In genomic region chr1:92211166-92211565, GRCh38 we compare ENCODE assay signal across 20 cellular contexts. TPM values are rescaled to one million over a fixed set of nuclear protein-coding genes. Genes with fewer than 3 reads are reported as not detected.
DNase-seq lines count a peak whose midpoint lies in the region; ATAC-seq, FAIRE-seq and TF ChIP-seq lines count a peak whose summit lies in the region.
"Had no signal": no experiment of that assay in that cellular context is flagged by ENCODE, and none has a peak within 500 bp of the region (broad histone marks: within the 10 kb centered on the region; RNA-seq: fewer than 3 reads in every experiment).

No MANE protein-coding gene starts in this region.

- H3K9me3 ChIP-seq in AG04450 (ENCODE audit: control insufficient read depth, insufficient read depth, low read length) (no peaks in the 10 kb centered on the region), astrocyte (ENCODE audit: insufficient read depth, low read depth, low read length) (no peaks in the 10 kb centered on the region), ovary (no peaks in the 10 kb centered on the region), colonic mucosa (no peaks in the 10 kb centered on the region)

- H4K20me1 ChIP-seq in astrocyte (ENCODE audit: insufficient read depth, low read length): no peaks in the 10 kb centered on the region

- H3K4me2 ChIP-seq in astrocyte (ENCODE audit: low read length): peak overlapping the region; percentile 40
- H3K4me2 ChIP-seq: KMS-11 had no signal

- 68 to 69% (median 69%) methylated on average over 2 of the region's 2 CpGs for WGBS in ovary, 3 donors

- H3K27ac Mint-ChIP-seq in HFFc6 (no peak overlapping the region), astrocyte (ENCODE audit: unreplicated experiment) (peak overlapping the region; percentile 73), nephron progenitor cell (no peak overlapping the region)
- H3K27ac Mint-ChIP-seq: activated naive CD8-positive, alpha-beta T cell; activated T-cell treated with anti-CD3 and anti-CD28 coated beads, Interleukin-2, amount 50 U/mL, for 24 hours had no signal

- H3K9ac ChIP-seq in astrocyte (ENCODE audit: low read length) (no peak overlapping the region), colonic mucosa (ENCODE audit: low read depth in 2 of 2, low read length in 2 of 2) (no peak overlapping the region)
- H3K9ac ChIP-seq: KMS-11 had no signal

- no peaks in the 10 kb centered on the region for H3K79me2 ChIP-seq in astrocyte (ENCODE audit: insufficient read depth, low read length)

- H3K36me3 Mint-ChIP-seq in HFFc6 (ENCODE audit: low read depth) (no peaks in the 10 kb centered on the region), astrocyte (ENCODE audit: low read depth, unreplicated experiment) (no peaks in the 10 kb centered on the region), nephron progenitor cell (ENCODE audit: low read depth) (no peaks in the 10 kb centered on the region)

- FAIRE-seq in astrocyte (lab: Jason Lieb, UNC): no peak
- FAIRE-seq: urothelium cell line had no signal

- DNase-seq in AG04450 (ENCODE audit: low read depth, low spot score) (peak; percentile 62), HFFc6 (peak; percentile 71), astrocyte (ENCODE audit: low read depth) (peak; percentile 85), fibroblast of the conjunctiva (ENCODE audit: low read depth) (peak; percentile 6), nephron progenitor cell (no peak), ovary (no peak), colonic mucosa (no peak)
- DNase-seq: activated CD4-positive, alpha-beta T cell treated with anti-CD3 and anti-CD28 coated beads for 48 hours; activated T-cell treated with anti-CD3 and anti-CD28 coated beads, Interleukin-2, amount 50 U/mL, for 24 hours; cortex of kidney; hypothalamus; left colon; NCI-H345; stimulated activated naive CD4-positive, alpha-beta T cell treated with Interleukin-2 at 50 U/mL for 16 hours; T1000 had no signal

- H3K36me3 ChIP-seq in astrocyte (ENCODE audit: insufficient read depth, low read length): no peaks in the 10 kb centered on the region
- H3K36me3 ChIP-seq in ovary: no peaks in the 10 kb centered on the region
- H3K36me3 ChIP-seq in colonic mucosa: no peaks in the 10 kb centered on the region

- TF ChIP-seq POLR2A in ovary (IDR thresholded peaks at IDR 0.05): no peak

- H3K4me3 Mint-ChIP-seq in HFFc6 (no peak overlapping the region), astrocyte (ENCODE audit: unreplicated experiment) (no peak overlapping the region), nephron progenitor cell (no peak overlapping the region)
- H3K4me3 Mint-ChIP-seq: activated naive CD8-positive, alpha-beta T cell; activated T-cell treated with anti-CD3 and anti-CD28 coated beads, Interleukin-2, amount 50 U/mL, for 24 hours had no signal

- no peak overlapping the region for H2AFZ ChIP-seq in astrocyte (ENCODE audit: low read depth, low read length)

- TF ChIP-seq CTCF in AG04450 (IDR thresholded peaks at IDR 0.05; ENCODE audit: low read depth, low read length): no peak
- TF ChIP-seq CTCF in HFFc6 (IDR thresholded peaks at IDR 0.05): no peak
- TF ChIP-seq CTCF in astrocyte (IDR thresholded peaks at IDR 0.05; ENCODE audit: insufficient read depth, low read depth, low read length): no peak
- TF ChIP-seq CTCF in nephron progenitor cell (IDR thresholded peaks at IDR 0.05): no peak
- TF ChIP-seq CTCF in ovary (IDR thresholded peaks at IDR 0.05): no peak
- TF ChIP-seq CTCF in colonic mucosa (IDR thresholded peaks at IDR 0.05): no peak

- CTCF ChIA-PET in AG04450 (lab: Charles Lee): interaction anchor here (1.8 kb wide), 1 partner anchor 80 kb away, joined by 5 read pairs; no protein-coding TSS in a partner anchor

- H3K9me3 Mint-ChIP-seq in HFFc6 (no peaks in the 10 kb centered on the region), astrocyte (ENCODE audit: unreplicated experiment) (no peaks in the 10 kb centered on the region), nephron progenitor cell (peaks cover 12% of the 10 kb centered on the region)
- H3K9me3 Mint-ChIP-seq: activated T-cell treated with anti-CD3 and anti-CD28 coated beads, Interleukin-2, amount 50 U/mL, for 24 hours had no signal

- TF ChIP-seq EP300 in ovary (IDR thresholded peaks at IDR 0.05): no peak

- peaks cover 14% of the 10 kb centered on the region for H3K4me1 Mint-ChIP-seq in HFFc6 (ENCODE audit: low read depth)
- peaks cover 9% of the 10 kb centered on the region for H3K4me1 Mint-ChIP-seq in astrocyte (ENCODE audit: low read depth, unreplicated experiment)
- no peaks in the 10 kb centered on the region for H3K4me1 Mint-ChIP-seq in nephron progenitor cell

- no peak for ATAC-seq in GM18511 (IDR thresholded peaks at IDR 0.05; ENCODE audit: unreplicated experiment)
- ATAC-seq: left colon had no signal

- intact Hi-C loops in ovary (cut with DNase I): no loop called here
- intact Hi-C loops in colonic mucosa (cut with DNase I): no loop called here

- H3K27ac ChIP-seq in AG04450 (ENCODE audit: low read depth, low read length): no peak overlapping the region
- peak overlapping the region; percentile 29 for H3K27ac ChIP-seq in astrocyte (ENCODE audit: low read depth, low read length)
- H3K27ac ChIP-seq in ovary: no peak overlapping the region
- H3K27ac ChIP-seq in colonic mucosa: no peak overlapping the region
- H3K27ac ChIP-seq: KMS-11 had no signal

- POLR2A ChIA-PET in AG04450 (lab: Yijun Ruan, JAX): interaction anchor here (0.7 kb wide), 1 partner anchor 174 kb away, joined by 8 read pairs; no protein-coding TSS in a partner anchor

- H3K27me3 ChIP-seq in AG04450 (ENCODE audit: control insufficient read depth, insufficient read depth, low read length): no peaks in the 10 kb centered on the region
- no peaks in the 10 kb centered on the region for H3K27me3 ChIP-seq in astrocyte (ENCODE audit: insufficient read depth, low read length)
- no peaks in the 10 kb centered on the region for H3K27me3 ChIP-seq in ovary
- no peaks in the 10 kb centered on the region for H3K27me3 ChIP-seq in colonic mucosa

- peaks cover 3% of the 10 kb centered on the region for H3K4me1 ChIP-seq in astrocyte (ENCODE audit: insufficient read depth, low read length)
- H3K4me1 ChIP-seq in ovary (ENCODE audit: insufficient read depth): no peaks in the 10 kb centered on the region
- H3K4me1 ChIP-seq in colonic mucosa: no peaks in the 10 kb centered on the region

- H3K4me3 ChIP-seq in AG04450 (ENCODE audit: low read depth, low read length): no peak overlapping the region
- no peak overlapping the region for H3K4me3 ChIP-seq in astrocyte (ENCODE audit: insufficient read depth, low read depth, low read length)
- no peak overlapping the region for H3K4me3 ChIP-seq in ovary
- H3K4me3 ChIP-seq in colonic mucosa: no peak overlapping the region

- H3K27me3 Mint-ChIP-seq in HFFc6 (ENCODE audit: insufficient read depth) (peaks cover 5% of the 10 kb centered on the region), astrocyte (ENCODE audit: low read depth, unreplicated experiment) (no peaks in the 10 kb centered on the region), nephron progenitor cell (ENCODE audit: low read depth, poor library complexity) (peaks cover 3% of the 10 kb centered on the region)
- H3K27me3 Mint-ChIP-seq: activated naive CD8-positive, alpha-beta T cell; activated T-cell treated with anti-CD3 and anti-CD28 coated beads, Interleukin-2, amount 50 U/mL, for 24 hours had no signal

RNA-seq across cellular contexts. Expression of gene C1orf146, which starts 6.5 kb away (rescaled TPM):
- polyA plus RNA-seq in AG04450 (2011; rRNA removed) (not detected in 2 replicates), ovary (not detected)
- not detected in 2 replicates for polyA minus RNA-seq in AG04450 (2011; rRNA and poly(A)+ RNA removed)
- total RNA-seq in HFFc6 (2021; fragmentation: NEBNext Ultra II Directional; extraction: Animal tissue kit (Norgen Biotek cat#: 25700)): not detected
- total RNA-seq in astrocyte (not detected in 2 replicates), ovary (not detected), colonic mucosa (not detected)
- total RNA-seq: epithelial cell of proximal tubule, left colon had no signal

Comparison
In these comparisons a context has a peak if more than half of its experiments do, and no peak if none do; other contexts are left out.
1. DNase-seq: peak in AG04450 (single experiment), HFFc6 (single experiment), astrocyte (single experiment) and fibroblast of the conjunctiva (single experiment); none in nephron progenitor cell (single experiment), ovary (0 of 5) and colonic mucosa (single experiment).